ENCODE assay signal across 8 cellular contexts in genomic region chr1:89523597-89524368, GRCh38. TPM values are rescaled to one million over a fixed set of nuclear protein-coding genes. Genes with fewer than 3 reads are reported as not detected.
A peak's percentile ranks its signal among the peaks of the same experiment; 100 is the strongest.
DNase-seq lines count a peak whose midpoint lies in the region; ATAC-seq and TF ChIP-seq lines count a peak whose summit lies in the region.

No MANE protein-coding gene starts in this region.

- H3K27me3 ChIP-seq in endocrine pancreas (ENCODE audit: control insufficient read depth, insufficient read depth, low read length) (no peaks in the 10 kb centered on the region), muscle layer of colon (ENCODE audit: control insufficient read depth in 1 of 2, insufficient read depth in 2 of 2, low read length in 2 of 2) (no peaks in the 10 kb centered on the region), thymus (ENCODE audit: control insufficient read depth, insufficient read depth) (no peaks in the 10 kb centered on the region)

- ATAC-seq in HG02973 (IDR thresholded peaks at IDR 0.05; ENCODE audit: unreplicated experiment) = peak; percentile 8

- peak; percentile 42 for DNase-seq in activated gamma-delta T cell treated with anti-CD3 and anti-CD28 coated beads, Interleukin-2, amount 50 U/mL, for 16 hours (ENCODE audit: low read depth)
- DNase-seq in activated gamma-delta T cell treated with Interleukin-2 at 50 U/mL for 16 hours (no peak), NCI-H2107 (lab: John Stamatoyannopoulos, UW) (peak; percentile 43)

- H3K27ac ChIP-seq in VCaP (peak overlapping the region; percentile 91), muscle layer of colon (ENCODE audit: low read depth, low read length) (peak overlapping the region; percentile 74), thymus (ENCODE audit: low read depth) (peak overlapping the region; percentile 87)

- 27% methylated on average over 21 of the region's 21 CpGs for WGBS in thymus

- TF ChIP-seq CTCF in VCaP (conservative IDR thresholded peaks at IDR 0.05) = no peak

- peak overlapping the region; percentile 11 for H3K4me3 ChIP-seq in endocrine pancreas (ENCODE audit: control insufficient read depth, insufficient read depth, low read length)
- peak overlapping the region; percentile 78 to 85 for H3K4me3 ChIP-seq in muscle layer of colon (ENCODE audit: low read depth in 1 of 2, low read length in 2 of 2)
- H3K4me3 ChIP-seq in thymus (ENCODE audit: low read length) = peak overlapping the region; percentile 75

- no peaks in the 10 kb centered on the region for H3K9me3 ChIP-seq in endocrine pancreas (ENCODE audit: control insufficient read depth, low read length)
- no peaks in the 10 kb centered on the region for H3K9me3 ChIP-seq in muscle layer of colon (ENCODE audit: low read length)
- H3K9me3 ChIP-seq in thymus (ENCODE audit: control insufficient read depth) = no peaks in the 10 kb centered on the region

- peak overlapping the region; percentile 63 for H3K9ac ChIP-seq in endocrine pancreas (ENCODE audit: control insufficient read depth, insufficient read depth, low read length)
- peak overlapping the region; percentile 44 for H3K9ac ChIP-seq in muscle layer of colon (ENCODE audit: low read length)

- no peaks in the 10 kb centered on the region for H3K36me3 ChIP-seq in endocrine pancreas (ENCODE audit: control insufficient read depth, insufficient read depth, low read length)
- no peaks in the 10 kb centered on the region for H3K36me3 ChIP-seq in muscle layer of colon (ENCODE audit: insufficient read depth, low read length)
- no peaks in the 10 kb centered on the region for H3K36me3 ChIP-seq in thymus (ENCODE audit: control insufficient read depth, insufficient read depth)

- H3K4me1 ChIP-seq in endocrine pancreas (ENCODE audit: control insufficient read depth, insufficient read depth, low read length) = peaks cover 30% of the 10 kb centered on the region
- peaks cover 6% of the 10 kb centered on the region for H3K4me1 ChIP-seq in muscle layer of colon (ENCODE audit: insufficient read depth, low read length)
- peaks cover 3% of the 10 kb centered on the region for H3K4me1 ChIP-seq in thymus (ENCODE audit: control insufficient read depth, insufficient read depth, low read length)

RNA-seq across cellular contexts. Expression of gene LRRC8B, which starts 0.8 kb away (rescaled TPM):
- 3.5 TPM for polyA plus RNA-seq in thymus

Comparison
In these comparisons a context has a peak if more than half of its experiments do, and no peak if none do; other contexts are left out.
1. H3K4me3 ChIP-seq: peak in every context shown above with its lines; median percentile 82 in muscle layer of colon; 75 in thymus; 11 in endocrine pancreas.